In genomic region chr3:55615694-55616310, GRCh38 we compare ENCODE assay signal across 13 cellular contexts.
DNase-seq lines count a peak whose midpoint lies in the region; ATAC-seq, FAIRE-seq and TF ChIP-seq lines count a peak whose summit lies in the region.
"Had no signal": no experiment of that assay in that cellular context is flagged by ENCODE, and none has a peak within 500 bp of the region (broad histone marks: within the 10 kb centered on the region; RNA-seq: fewer than 3 reads in every experiment).

No MANE protein-coding gene starts in this region.

- no peak overlapping the region for H3K56ac ChIP-seq in H9 (ENCODE audit: insufficient read length, low read depth, low read length)

- H3K23ac ChIP-seq in H9 (ENCODE audit: insufficient read length, low read depth, low read length), result no peak overlapping the region

- H4K8ac ChIP-seq in H9 (replicated peaks; ENCODE audit: insufficient read length, low read depth, low read length), result no peak overlapping the region

- H3K9me3 ChIP-seq in H9 (ENCODE audit: control insufficient read depth, low read depth, low read length) (no peaks in the 10 kb centered on the region), right atrium auricular region (no peaks in the 10 kb centered on the region)

- intact Hi-C loops in sciatic nerve (cut with DNase I), result no loop called here

- FAIRE-seq in RCC 7860 (lab: Jason Lieb, UNC), result no peak
- FAIRE-seq in GM12891 (lab: Jason Lieb, UNC), result no peak

- DNase-seq in H9, result peak; percentile 82
- DNase-seq in SK-MEL-5 (ENCODE audit: low read depth, low spot score), result peak; percentile 88
- DNase-seq in right atrium auricular region (ENCODE audit: low spot score), result peak; percentile 63
- no peak for DNase-seq in sciatic nerve (ENCODE audit: low spot score)
- no peak for DNase-seq in RCC 7860 (ENCODE audit: low spot score)
- DNase-seq in T-helper 9 cell, result no peak
- no peak for DNase-seq in GM12891 (ENCODE audit: insufficient read length, low spot score)
- DNase-seq: CD4-positive, alpha-beta memory T cell; cortex of kidney; midbrain; NCI-H2227 treated with DMSO at 0.1 percent for 48 hours; SHP77 had no signal

- ATAC-seq in sciatic nerve (peak; percentile 89), SK-N-SH treated with all-trans-retinoic acid at 6 μM for 48 hours (no peak)

- H4K5ac ChIP-seq in H9 (ENCODE audit: insufficient read length, low read depth, low read length), result no peak overlapping the region

- H3K36me3 Mint-ChIP-seq in H9 (ENCODE audit: insufficient read depth in 1 of 3, low read depth in 3 of 3), result no peaks in the 10 kb centered on the region
- H3K36me3 Mint-ChIP-seq: CD4-positive, alpha-beta memory T cell had no signal

- H2AK5ac ChIP-seq in H9 (ENCODE audit: insufficient read length, low read length), result no peak overlapping the region

- H3K27ac ChIP-seq in H9 (ENCODE audit: insufficient read length, low read depth, low read length), result peak overlapping the region; percentile 81
- no peak overlapping the region for H3K27ac ChIP-seq in right atrium auricular region

- no peaks in the 10 kb centered on the region for H3K79me1 ChIP-seq in H9 (ENCODE audit: insufficient read depth, low read depth, low read length, poor library complexity, severe bottlenecking)

- no peak overlapping the region for H4K91ac ChIP-seq in H9 (ENCODE audit: insufficient read length, low read depth, low read length)

- H3K36me3 ChIP-seq in right atrium auricular region, result no peaks in the 10 kb centered on the region

- H2BK5ac ChIP-seq in H9 (ENCODE audit: insufficient read length, low read length), result no peak overlapping the region

- no CpG with 5 or more reads among the region's 8 CpGs for WGBS in H9 (ENCODE audit: extremely low coverage, insufficient read length, low lambda C conversion rate)

- no peaks in the 10 kb centered on the region for H3K79me2 ChIP-seq in H9 (ENCODE audit: insufficient read depth, low read length)

- no peaks in the 10 kb centered on the region for H4K20me1 ChIP-seq in H9 (ENCODE audit: control insufficient read depth, insufficient read depth, insufficient read length)

- H3K27ac Mint-ChIP-seq in H9, result peak overlapping the region; percentile 66 to 93 (median 92); a peak in 5 of 7 replicates
- H3K27ac Mint-ChIP-seq: CD4-positive, alpha-beta memory T cell had no signal

- TF ChIP-seq CTCF in H9 (conservative IDR thresholded peaks at IDR 0.05), result no peak
- TF ChIP-seq CTCF in right atrium auricular region (IDR thresholded peaks at IDR 0.05), result no peak

- in situ Hi-C loops in SK-MEL-5 (cut with HindIII; ENCODE audit: low pct_unique_long_range_greater_than_20kb, low sequenced_read_pairs), result no loop called here

- H3K18ac ChIP-seq in H9 (ENCODE audit: insufficient read length, low read depth, low read length), result no peak overlapping the region

- H3K14ac ChIP-seq in H9 (ENCODE audit: insufficient read depth, low read length), result no peak overlapping the region

- H3K27me3 ChIP-seq in H9 (ENCODE audit: insufficient read depth, low read length) (no peaks in the 10 kb centered on the region), right atrium auricular region (no peaks in the 10 kb centered on the region)

- no peak overlapping the region for H3K4me3 ChIP-seq in right atrium auricular region

- H3K4me3 Mint-ChIP-seq in H9, result no peak overlapping the region
- H3K4me3 Mint-ChIP-seq: CD4-positive, alpha-beta memory T cell had no signal

- no peaks in the 10 kb centered on the region for H3K9me3 Mint-ChIP-seq in H9

- H3K9ac ChIP-seq in H9 (ENCODE audit: extremely low read depth, insufficient read length, low read length), result no peak overlapping the region

- H3K4ac ChIP-seq in H9 (ENCODE audit: low read depth, low read length), result no peak overlapping the region; the same call in 1 of the 2 replicates

- H3K4me1 Mint-ChIP-seq in H9, result peaks cover 37 to 42% of the 10 kb centered on the region in 2 experiments

- no peaks in the 10 kb centered on the region for H3K23me2 ChIP-seq in H9 (ENCODE audit: insufficient read length, low read depth, low read length, poor library complexity, severe bottlenecking)

- no peak overlapping the region for H2AFZ ChIP-seq in H9 (ENCODE audit: low read length)

- H3K4me1 ChIP-seq in H9 (ENCODE audit: insufficient read depth, low read length) (peaks cover 14% of the 10 kb centered on the region; the same call in 1 of the 2 replicates), right atrium auricular region (peaks cover 0 to 6% of the 10 kb centered on the region in 2 donors)

- TF ChIP-seq POLR2A in GM12891 (IDR thresholded peaks at IDR 0.05; ENCODE audit: low read depth, low read length), result no peak

- H2BK12ac ChIP-seq in H9 (ENCODE audit: insufficient read length, low read depth, low read length), result no peak overlapping the region

- no peak overlapping the region for H2BK120ac ChIP-seq in H9 (ENCODE audit: low read depth, low read length, poor library complexity, severe bottlenecking)

- H2BK15ac ChIP-seq in H9 (ENCODE audit: low read depth, low read length), result no peak overlapping the region

- H3T11ph ChIP-seq in H9 (ENCODE audit: low read length), result no peak overlapping the region

- H3K27me3 Mint-ChIP-seq in H9 (ENCODE audit: low read depth), result peaks cover 3% of the 10 kb centered on the region

- H2BK20ac ChIP-seq in H9 (ENCODE audit: low read depth, low read length, poor library complexity, severe bottlenecking), result no peak overlapping the region

- peak overlapping the region; percentile 35 for H3K4me2 ChIP-seq in H9 (ENCODE audit: insufficient read depth, insufficient read length, low read length)

TF ChIP-seq in SK-N-SH treated with all-trans-retinoic acid at 6 μM for 48 hours, 23 proteins besides CTCF, POLR2A, EP300 and RAD21:
- TF ChIP-seq CREB5 (CRISPR knock-in tag; IDR thresholded peaks at IDR 0.05; ENCODE audit: low read depth) (no peak), ISL1 (CRISPR knock-in tag; IDR thresholded peaks at IDR 0.05) (no peak), ARNTL (CRISPR knock-in tag; IDR thresholded peaks at IDR 0.05; ENCODE audit: borderline replicate concordance, low read depth) (no peak), PATZ1 (CRISPR knock-in tag; IDR thresholded peaks at IDR 0.05; ENCODE audit: borderline replicate concordance) (no peak)

TF ChIP-seq in GM12891, 5 proteins besides CTCF, POLR2A, EP300 and RAD21:
- no peak for TF ChIP-seq POU2F2 (IDR thresholded peaks at IDR 0.05; ENCODE audit: low read depth, low read length)
- TF ChIP-seq POLR2AphosphoS5 (IDR thresholded peaks at IDR 0.05; ENCODE audit: low read depth, low read length), result no peak
- no peak for TF ChIP-seq TAF1 (IDR thresholded peaks at IDR 0.05; ENCODE audit: low read depth, low read length)
- no peak for TF ChIP-seq PAX5 (IDR thresholded peaks at IDR 0.05; ENCODE audit: insufficient read depth, low read length, severe bottlenecking)
- no peak for TF ChIP-seq SPI1 (IDR thresholded peaks at IDR 0.05; ENCODE audit: low read depth, low read length)
TF ChIP-seq in GM12891: peak in this region for 0.

Comparison
In these comparisons a context has a peak if more than half of its experiments do, and no peak if none do; other contexts are left out.
1. DNase-seq: peak in H9 (single experiment), SK-MEL-5 (single experiment) and right atrium auricular region (single experiment); none in sciatic nerve (single experiment), RCC 7860 (single experiment), T-helper 9 cell (single experiment) and GM12891 (single experiment).